ENCODE assay signal across 8 cellular contexts in genomic region chr9:74499770-74500583, GRCh38. TPM values are rescaled to one million over a fixed set of nuclear protein-coding genes. Genes with fewer than 3 reads are reported as not detected.
DNase-seq lines count a peak whose midpoint lies in the region; ATAC-seq and TF ChIP-seq lines count a peak whose summit lies in the region.

No MANE protein-coding gene starts in this region.

- H3K36me3 Mint-ChIP-seq in MCF 10A (ENCODE audit: insufficient read depth, unreplicated experiment): no peaks in the 10 kb centered on the region

- no peak overlapping the region for H3K27ac ChIP-seq in breast epithelium
- no peak overlapping the region for H3K27ac ChIP-seq in ectodermal cell (ENCODE audit: insufficient read depth, low read depth, low read length, poor library complexity, severe bottlenecking)
- H3K27ac ChIP-seq in muscle layer of duodenum (ENCODE audit: low read length): no peak overlapping the region
- no peak overlapping the region for H3K27ac ChIP-seq in upper lobe of left lung

- H3K36me3 ChIP-seq in breast epithelium: no peaks in the 10 kb centered on the region
- H3K36me3 ChIP-seq in ectodermal cell (ENCODE audit: control insufficient read depth, insufficient read depth, low read length): no peaks in the 10 kb centered on the region
- H3K36me3 ChIP-seq in muscle layer of duodenum (ENCODE audit: control insufficient read depth in 1 of 2, insufficient read depth in 2 of 2, low read length in 2 of 2): no peaks in the 10 kb centered on the region
- H3K36me3 ChIP-seq in upper lobe of left lung: no peaks in the 10 kb centered on the region

- H3K4me1 Mint-ChIP-seq in MCF 10A (ENCODE audit: insufficient read depth, unreplicated experiment): peaks cover 11% of the 10 kb centered on the region

- no peak for TF ChIP-seq POLR2A in breast epithelium (IDR thresholded peaks at IDR 0.05)
- no peak for TF ChIP-seq POLR2A in upper lobe of left lung (IDR thresholded peaks at IDR 0.05)

- H3K27me3 ChIP-seq in breast epithelium (peaks cover 0 to 32% of the 10 kb centered on the region in 2 donors), ectodermal cell (ENCODE audit: control insufficient read depth, insufficient read depth, low read length, poor library complexity, severe bottlenecking) (peaks cover 67% of the 10 kb centered on the region), muscle layer of duodenum (ENCODE audit: low read depth, low read length) (peaks cover 33% of the 10 kb centered on the region), upper lobe of left lung (peaks cover 0 to 28% (median 15%) of the 10 kb centered on the region in 4 donors)

- H3K9me3 ChIP-seq in breast epithelium (no peaks in the 10 kb centered on the region), ectodermal cell (ENCODE audit: control insufficient read depth, low read length) (no peaks in the 10 kb centered on the region), muscle layer of duodenum (ENCODE audit: control insufficient read depth in 1 of 2, low read length in 2 of 2) (no peaks in the 10 kb centered on the region), upper lobe of left lung (no peaks in the 10 kb centered on the region)

- no peak overlapping the region for H3K27ac Mint-ChIP-seq in MCF 10A (ENCODE audit: low read depth, unreplicated experiment)

- H3K4me1 ChIP-seq in breast epithelium (no peaks in the 10 kb centered on the region), ectodermal cell (ENCODE audit: control insufficient read depth, insufficient read depth, low read length) (peaks cover 21% of the 10 kb centered on the region), muscle layer of duodenum (ENCODE audit: control insufficient read depth in 1 of 2, insufficient read depth in 2 of 2, low read length in 2 of 2) (peaks cover 0 to 34% of the 10 kb centered on the region in 2 donors), upper lobe of left lung (peaks cover 17 to 42% (median 28%) of the 10 kb centered on the region in 4 donors)

- H3K27me3 Mint-ChIP-seq in MCF 10A (ENCODE audit: insufficient read depth, unreplicated experiment): peaks cover 45% of the 10 kb centered on the region

- no peak for TF ChIP-seq EP300 in upper lobe of left lung (IDR thresholded peaks at IDR 0.05)

- H3K4me3 ChIP-seq in breast epithelium (peak overlapping the region; percentile 52 to 74 (median 58)), ectodermal cell (ENCODE audit: insufficient read depth, low read depth, low read length) (peak overlapping the region; percentile 24), muscle layer of duodenum (ENCODE audit: low read depth in 1 of 2, low read length in 2 of 2) (peak overlapping the region; percentile 94 to 95), upper lobe of left lung (peak overlapping the region in 3 of 4 donors; percentile 5 to 55 (median 54))

- intact Hi-C loops in breast epithelium (cut with DNase I; ENCODE audit: low total_unique reads): no loop called here
- intact Hi-C loops in MCF 10A (cut with micrococcal nuclease): no loop called here

- no peak for DNase-seq in breast epithelium (ENCODE audit: low spot score in 2 of 2)
- no peak for DNase-seq in MCF 10A (ENCODE audit: unreplicated experiment)
- DNase-seq in upper lobe of left lung: no peak
- no peak for DNase-seq in inferior parietal cortex (ENCODE audit: extremely low spot score)
- no peak for DNase-seq in NCI-H1105 (lab: John Stamatoyannopoulos, UW)

- no peak for TF ChIP-seq CTCF in breast epithelium (IDR thresholded peaks at IDR 0.05)
- no peak for TF ChIP-seq CTCF in MCF 10A (IDR thresholded peaks at IDR 0.05; ENCODE audit: unreplicated experiment)
- TF ChIP-seq CTCF in upper lobe of left lung (IDR thresholded peaks at IDR 0.05): no peak

- WGBS in ectodermal cell, 2 experiments: 2 to 3% methylated on average over 32 of the region's 32 CpGs
- WGBS in upper lobe of left lung, 2 donors: 9 to 10% methylated on average over 27 to 32 of the region's 32 CpGs

- no TSS peak for BruUV-seq in MCF 10A (replicated peaks; lab: Mats Ljungman, UMichigan)

- CTCF ChIA-PET in MCF 10A (lab: Yijun Ruan, JAX): interaction anchor here (0.6 kb wide), 2 partner anchors 631 to 817 kb away, joined by 3 read pairs; no protein-coding TSS in a partner anchor

- ATAC-seq in upper lobe of left lung (ENCODE audit: low FRiP score in 2 of 2): no peak
- ATAC-seq in GM19351 (IDR thresholded peaks at IDR 0.05; ENCODE audit: unreplicated experiment): no peak

- H3K4me3 Mint-ChIP-seq in MCF 10A (ENCODE audit: unreplicated experiment): no peak overlapping the region

- POLR2A ChIA-PET in MCF 10A (lab: Yijun Ruan, JAX): no interaction called here

- no peaks in the 10 kb centered on the region for H3K9me3 Mint-ChIP-seq in MCF 10A (ENCODE audit: unreplicated experiment)

RNA-seq across cellular contexts. Expression of gene RORB, which starts 2.8 kb away (rescaled TPM):
- total RNA-seq in breast epithelium (1 to 10 TPM in 2 of 3 donors, under 1 TPM in 1; 0.33 to 3.7 (median 1.0) TPM), MCF 10A (2022) (not detected in 2 replicates), upper lobe of left lung (1 to 10 TPM in 5 of 6 donors, under 1 TPM in 1; 0.78 to 4.0 (median 2.2) TPM)
- polyA plus RNA-seq in ectodermal cell (2013, experiment 1 of 4): 1.3 TPM
- polyA plus RNA-seq in ectodermal cell (2013, experiment 2 of 4): 1.3 TPM
- polyA plus RNA-seq in ectodermal cell (2013, experiment 3 of 4): 1.2 TPM
- 1.1 TPM for polyA plus RNA-seq in ectodermal cell (2013, experiment 4 of 4)

Comparison
In these comparisons a context has a peak if more than half of its experiments do, and no peak if none do; other contexts are left out.
1. H3K4me3 ChIP-seq: peak in every context shown above with its lines; median percentile 94 in muscle layer of duodenum; 58 in breast epithelium; 54 in upper lobe of left lung; 24 in ectodermal cell.